Comparison of ENCODE assay signal across 1 cellular context in genomic region chr22:43166132-43166930, GRCh38.
TF ChIP-seq lines count a peak whose summit lies in the region.

No MANE protein-coding gene starts in this region.

TF ChIP-seq in GM23338, 12 proteins besides CTCF, POLR2A, EP300 and RAD21:
- TF ChIP-seq ZNF462 (CRISPR knock-in tag; IDR thresholded peaks at IDR 0.05) = no peak
- TF ChIP-seq REST (IDR thresholded peaks at IDR 0.05; ENCODE audit: unreplicated experiment) = no peak
- no peak for TF ChIP-seq JUNB (IDR thresholded peaks at IDR 0.05; ENCODE audit: unreplicated experiment)
- no peak for TF ChIP-seq CREB1 (CRISPR knock-in tag; IDR thresholded peaks at IDR 0.05; ENCODE audit: low read depth)
- no peak for TF ChIP-seq EZH2 (IDR thresholded peaks at IDR 0.05; ENCODE audit: low read depth, unreplicated experiment)
- no peak for TF ChIP-seq ZNF331 (CRISPR knock-in tag; IDR thresholded peaks at IDR 0.05; ENCODE audit: low read depth)
- no peak for TF ChIP-seq EZH2phosphoT487 (IDR thresholded peaks at IDR 0.05; ENCODE audit: unreplicated experiment)
- TF ChIP-seq NANOG (IDR thresholded peaks at IDR 0.05; ENCODE audit: borderline replicate concordance) = no peak
- TF ChIP-seq STAT1 (IDR thresholded peaks at IDR 0.05; ENCODE audit: unreplicated experiment) = no peak
- TF ChIP-seq POLR2AphosphoS5 (IDR thresholded peaks at IDR 0.05; ENCODE audit: low read depth) = no peak
- TF ChIP-seq, protein P1, sequence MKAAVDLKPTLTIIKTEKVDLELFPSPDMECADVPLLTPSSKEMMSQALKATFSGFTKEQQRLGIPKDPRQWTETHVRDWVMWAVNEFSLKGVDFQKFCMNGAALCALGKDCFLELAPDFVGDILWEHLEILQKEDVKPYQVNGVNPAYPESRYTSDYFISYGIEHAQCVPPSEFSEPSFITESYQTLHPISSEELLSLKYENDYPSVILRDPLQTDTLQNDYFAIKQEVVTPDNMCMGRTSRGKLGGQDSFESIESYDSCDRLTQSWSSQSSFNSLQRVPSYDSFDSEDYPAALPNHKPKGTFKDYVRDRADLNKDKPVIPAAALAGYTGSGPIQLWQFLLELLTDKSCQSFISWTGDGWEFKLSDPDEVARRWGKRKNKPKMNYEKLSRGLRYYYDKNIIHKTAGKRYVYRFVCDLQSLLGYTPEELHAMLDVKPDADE (IDR thresholded peaks at IDR 0.05) = no peak
- TF ChIP-seq ZNF114 (CRISPR knock-in tag; IDR thresholded peaks at IDR 0.05) = no peak
